16 cellular contexts compared by ENCODE assay signal in genomic region chr10:131031346-131031745, GRCh38.
DNase-seq lines count a peak whose midpoint lies in the region; ATAC-seq and TF ChIP-seq lines count a peak whose summit lies in the region.
"Had no signal": no experiment of that assay in that cellular context is flagged by ENCODE, and none has a peak within 500 bp of the region (broad histone marks: within the 10 kb centered on the region; RNA-seq: fewer than 3 reads in every experiment).

No MANE protein-coding gene starts in this region.

- H3K4me1 ChIP-seq in heart left ventricle (no peaks in the 10 kb centered on the region), spleen (no peaks in the 10 kb centered on the region)
- H3K4me1 ChIP-seq: A549, BE2C had no signal

- H3K36me3 Mint-ChIP-seq in chondrocyte (ENCODE audit: low read depth): no peaks in the 10 kb centered on the region
- H3K36me3 Mint-ChIP-seq: CD4-positive, alpha-beta memory T cell had no signal

- H3K27ac Mint-ChIP-seq in chondrocyte (ENCODE audit: unreplicated experiment): no peak overlapping the region
- H3K27ac Mint-ChIP-seq: CD4-positive, alpha-beta memory T cell; H9 had no signal

- in situ Hi-C loops in brain microvascular endothelial cell (cut with HindIII; ENCODE audit: low pct_ligation_motif_present, low sequenced_read_pairs): no loop called here

- H3K9me3 ChIP-seq in heart left ventricle: no peaks in the 10 kb centered on the region
- H3K9me3 ChIP-seq in spleen: no peaks in the 10 kb centered on the region
- H3K9me3 ChIP-seq: A549, BE2C had no signal

- 81 to 86% (median 82%) methylated on average over 14 of the region's 14 CpGs for WGBS in heart left ventricle, 4 donors
- WGBS in spleen, 5 donors: 72 to 80% (median 75%) methylated on average over 14 of the region's 14 CpGs

- H3K4me1 Mint-ChIP-seq in chondrocyte (ENCODE audit: low read depth): no peaks in the 10 kb centered on the region

- no peaks in the 10 kb centered on the region for H3K27me3 Mint-ChIP-seq in chondrocyte (ENCODE audit: low read depth)
- H3K27me3 Mint-ChIP-seq: CD4-positive, alpha-beta memory T cell had no signal

- H3K4me3 Mint-ChIP-seq in chondrocyte (ENCODE audit: unreplicated experiment): no peak overlapping the region
- H3K4me3 Mint-ChIP-seq: CD4-positive, alpha-beta memory T cell; H9 had no signal

- H3K27me3 ChIP-seq in heart left ventricle: peaks cover 0 to 22% (median 0%) of the 10 kb centered on the region in 9 donors
- no peaks in the 10 kb centered on the region for H3K27me3 ChIP-seq in spleen (replicated peaks in 1 of 7)
- no peaks in the 10 kb centered on the region for H3K27me3 ChIP-seq in brain microvascular endothelial cell (replicated peaks)
- H3K27me3 ChIP-seq: BE2C had no signal

- no peak for TF ChIP-seq POLR2A in heart left ventricle (IDR thresholded peaks at IDR 0.05)
- TF ChIP-seq POLR2A in spleen (IDR thresholded peaks at IDR 0.05): no peak

- intact Hi-C loops in Right ventricle myocardium inferior (cut with DNase I): no loop called here
- intact Hi-C loops in heart left ventricle (cut with DNase I): no loop called here
- intact Hi-C loops in spleen (cut with DNase I; ENCODE audit: low total_unique reads): no loop called here

- H3K36me3 ChIP-seq in heart left ventricle: no peaks in the 10 kb centered on the region
- H3K36me3 ChIP-seq in spleen: no peaks in the 10 kb centered on the region
- H3K36me3 ChIP-seq in brain microvascular endothelial cell (replicated peaks): no peaks in the 10 kb centered on the region
- H3K36me3 ChIP-seq: BE2C had no signal

- no peak overlapping the region for H3K4me3 ChIP-seq in heart left ventricle
- H3K4me3 ChIP-seq in spleen: no peak overlapping the region
- H3K4me3 ChIP-seq in brain microvascular endothelial cell (ENCODE audit: low read depth, low read length): no peak overlapping the region
- H3K4me3 ChIP-seq: A549, GM23248 had no signal

- H3K9me3 Mint-ChIP-seq in chondrocyte (ENCODE audit: low read depth): peaks cover 19% of the 10 kb centered on the region
- H3K9me3 Mint-ChIP-seq: H9 had no signal

- ATAC-seq in Right ventricle myocardium inferior (no peak), heart left ventricle (no peak)
- ATAC-seq: A549 had no signal

- peak; percentile 9 for DNase-seq in Right ventricle myocardium inferior (ENCODE audit: missing footprints)
- DNase-seq in heart left ventricle: no peak
- DNase-seq in HT1080 (ENCODE audit: low read depth): peak; percentile 46
- DNase-seq in chondrocyte (ENCODE audit: low spot score): peak; percentile 38
- DNase-seq in spleen: peak; percentile 42
- DNase-seq in middle frontal gyrus (ENCODE audit: extremely low spot score, low spot score): no peak
- no peak for DNase-seq in brain microvascular endothelial cell
- no peak for DNase-seq in NK-92 (lab: John Stamatoyannopoulos, UW; ENCODE audit: unreplicated experiment)
- DNase-seq: BE2C; CD4-positive, alpha-beta memory T cell; DMS79; EL; GM23248; H9 had no signal

- no peak for TF ChIP-seq CTCF in heart left ventricle (IDR thresholded peaks at IDR 0.05)
- no peak for TF ChIP-seq CTCF in chondrocyte (IDR thresholded peaks at IDR 0.05)
- TF ChIP-seq CTCF in spleen (IDR thresholded peaks at IDR 0.05 in 8 of 11, conservative IDR thresholded peaks at IDR 0.05 in 3 of 11): no peak
- no peak for TF ChIP-seq CTCF in brain microvascular endothelial cell (IDR thresholded peaks at IDR 0.05; ENCODE audit: low read depth, low read length, missing control alignments)

- H3K27ac ChIP-seq in heart left ventricle (no peak overlapping the region), spleen (no peak overlapping the region), brain microvascular endothelial cell (no peak overlapping the region)
- H3K27ac ChIP-seq: A549, C4-2B, GM23248 had no signal

Comparison
In these comparisons a context has a peak if more than half of its experiments do, and no peak if none do; other contexts are left out.
1. DNase-seq: peak in Right ventricle myocardium inferior (single experiment), HT1080 (single experiment), chondrocyte (single experiment) and spleen (single experiment); none in heart left ventricle (0 of 5), middle frontal gyrus (single experiment), brain microvascular endothelial cell (single experiment) and NK-92 (single experiment).